ENCODE assay signal across 7 cellular contexts in genomic region chr14:88559852-88560251, GRCh38. TPM values are rescaled to one million over a fixed set of nuclear protein-coding genes. Genes with fewer than 3 reads are reported as not detected.
A peak's percentile ranks its signal among the peaks of the same experiment; 100 is the strongest.
DNase-seq lines count a peak whose midpoint lies in the region; ATAC-seq and TF ChIP-seq lines count a peak whose summit lies in the region.

No MANE protein-coding gene starts in this region.

- H3K36me3 ChIP-seq in endodermal cell (ENCODE audit: control insufficient read depth, insufficient read depth, low read length), result peaks cover 6% of the 10 kb centered on the region

- no peak overlapping the region for H3K27ac Mint-ChIP-seq in endodermal cell

- peaks cover 21% of the 10 kb centered on the region for H3K4me1 Mint-ChIP-seq in endodermal cell

- TF ChIP-seq CTCF in GM10266 (IDR thresholded peaks at IDR 0.05; ENCODE audit: control insufficient read depth, insufficient read depth, low read depth, missing control alignments) (peak; percentile 23), endodermal cell (conservative IDR thresholded peaks at IDR 0.05) (peak; percentile 36)

- no peaks in the 10 kb centered on the region for H3K27me3 ChIP-seq in endodermal cell (ENCODE audit: control insufficient read depth, insufficient read depth, low read length, poor library complexity, severe bottlenecking)

- H3K4me3 ChIP-seq in endodermal cell (ENCODE audit: low read length), result no peak overlapping the region

- DNase-seq in GM10266 (ENCODE audit: extremely low spot score), result no peak
- peak; percentile 22 for DNase-seq in NCI-H446 treated with DMSO at 0.1 percent for 48 hours (lab: John Stamatoyannopoulos, UW)
- DNase-seq in endodermal cell, result no peak
- DNase-seq in retina, result peak; percentile 12
- no peak for DNase-seq in stimulated activated naive CD8-positive, alpha-beta T cell treated with anti-CD3 and anti-CD28 coated beads, Interleukin-15, Interleukin-2, amounts not matched to agents 100 U/mL and 50 U/mL, for 24 hours

- WGBS in endodermal cell (ENCODE audit: insufficient coverage in 1 of 2, insufficient read length in 1 of 2), 2 experiments, result 81% methylated on average over 1 of the region's 1 CpG; no CpG with 5 or more reads in 1 of the 2 experiments

- H3K27ac ChIP-seq in endodermal cell (ENCODE audit: low read depth, low read length), result no peak overlapping the region

- no peaks in the 10 kb centered on the region for H3K9me3 Mint-ChIP-seq in endodermal cell

- no peaks in the 10 kb centered on the region for H3K4me1 ChIP-seq in endodermal cell (ENCODE audit: control insufficient read depth, insufficient read depth, low read length)

- H3K36me3 Mint-ChIP-seq in endodermal cell (ENCODE audit: low read depth), result peaks cover 3% of the 10 kb centered on the region

- no peak overlapping the region for H3K9ac ChIP-seq in endodermal cell (ENCODE audit: extremely low read depth, low read length, poor library complexity, severe bottlenecking)

- H3K27me3 Mint-ChIP-seq in endodermal cell (ENCODE audit: insufficient read depth), result no peaks in the 10 kb centered on the region

- H3K4me3 Mint-ChIP-seq in endodermal cell, result no peak overlapping the region

- no peak for ATAC-seq in HG02588 (IDR thresholded peaks at IDR 0.05; ENCODE audit: unreplicated experiment)
- no peak for ATAC-seq in HG02884 (IDR thresholded peaks at IDR 0.05; ENCODE audit: unreplicated experiment)
- ATAC-seq in stimulated activated naive CD8-positive, alpha-beta T cell treated with anti-CD3 and anti-CD28 coated beads, Interleukin-15, Interleukin-2, amounts not matched to agents 100 U/mL and 50 U/mL, for 24 hours, result no peak

- no peaks in the 10 kb centered on the region for H3K9me3 ChIP-seq in endodermal cell (ENCODE audit: control insufficient read depth, low read length)

RNA-seq across cellular contexts. Expression of gene ZC3H14, which starts 3.0 kb away (rescaled TPM):
- total RNA-seq in endodermal cell, result 100 to 1,000 TPM; 111 to 142 TPM
- 93.2 TPM for polyA plus RNA-seq in endodermal cell (2013, experiment 1 of 2)
- polyA plus RNA-seq in endodermal cell (2013, experiment 2 of 2), result 84.6 TPM

RNA-seq across cellular contexts. Expression of gene PTPN21, which starts 5.0 kb away (rescaled TPM):
- total RNA-seq in endodermal cell, result 10 to 100 TPM; 23.8 to 45.5 TPM
- polyA plus RNA-seq in endodermal cell (2013, experiment 1 of 2), result 15.0 TPM
- 15.1 TPM for polyA plus RNA-seq in endodermal cell (2013, experiment 2 of 2)

Comparison
In these comparisons a context has a peak if more than half of its experiments do, and no peak if none do; other contexts are left out.
1. DNase-seq: peak in NCI-H446 treated with DMSO at 0.1 percent for 48 hours (single experiment) and retina (single experiment); none in GM10266 (single experiment), endodermal cell (single experiment) and stimulated activated naive CD8-positive, alpha-beta T cell treated with anti-CD3 and anti-CD28 coated beads, Interleukin-15, Interleukin-2, amounts not matched to agents 100 U/mL and 50 U/mL, for 24 hours (single experiment).